Comparison of ENCODE assay signal across 25 cellular contexts in the genomic region with DNA sequence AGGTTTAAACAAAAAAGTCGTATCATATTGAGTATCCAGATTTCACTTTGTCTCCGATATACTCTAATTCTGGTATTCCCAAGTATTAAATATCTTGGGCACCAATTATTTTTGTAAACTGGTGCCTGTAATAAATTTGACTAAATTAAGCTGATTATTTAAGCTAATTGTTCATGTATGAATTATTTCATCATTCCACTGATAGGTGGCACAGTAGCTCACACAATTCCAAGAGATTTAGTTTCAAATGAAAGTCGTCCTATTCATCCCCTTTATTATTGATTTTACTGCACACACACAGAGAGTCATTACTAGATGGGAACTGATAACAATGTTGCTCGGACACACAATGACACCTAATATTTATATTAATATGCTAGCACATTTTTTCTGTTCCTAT.
DNase-seq lines count a peak whose midpoint lies in the region; TF ChIP-seq lines count a peak whose summit lies in the region.
"Had no signal": no experiment of that assay in that cellular context is flagged by ENCODE, and none has a peak within 500 bp of the region (broad histone marks: within the 10 kb centered on the region; RNA-seq: fewer than 3 reads in every experiment).

No MANE protein-coding gene starts in this region.

- H3K4me1 Mint-ChIP-seq in chondrocyte (ENCODE audit: low read depth) = no peaks in the 10 kb centered on the region
- H3K4me1 Mint-ChIP-seq: CD4-positive, alpha-beta memory T cell had no signal

- no peaks in the 10 kb centered on the region for H3K36me3 Mint-ChIP-seq in chondrocyte (ENCODE audit: low read depth)
- H3K36me3 Mint-ChIP-seq: CD4-positive, alpha-beta memory T cell had no signal

- TF ChIP-seq CTCF in chondrocyte (IDR thresholded peaks at IDR 0.05) = peak; percentile 25
- TF ChIP-seq CTCF in sigmoid colon (IDR thresholded peaks at IDR 0.05) = no peak
- TF ChIP-seq CTCF in thyroid gland (IDR thresholded peaks at IDR 0.05) = no peak

- DNase-seq in Ammon's horn (ENCODE audit: low spot score) (peak; percentile 7), NCI-H2081 treated with DMSO at 0.1 percent for 48 hours (lab: John Stamatoyannopoulos, UW) (peak; percentile 9), chondrocyte (ENCODE audit: low spot score) (no peak), globus pallidus (ENCODE audit: low spot score) (peak; percentile 14), sigmoid colon (no peak), thyroid gland (no peak), GM19240 (ENCODE audit: insufficient read length, low spot score) (no peak)
- DNase-seq: AML-193; C1 segment of cervical spinal cord; CD4-positive, alpha-beta memory T cell; COR-L47; HCEC 1CT; KBM-7; MG63; NCI-H2029; NCI-H2171; NCI-H226; NCI-H510A; NCI-H69; PC-9; Right ventricle myocardium superior; SW 1271 had no signal

- TF ChIP-seq EP300 in sigmoid colon (IDR thresholded peaks at IDR 0.05) = no peak

- H3K4me3 ChIP-seq in sigmoid colon (no peak overlapping the region), thyroid gland (replicated peaks in 1 of 3) (no peak overlapping the region)
- H3K4me3 ChIP-seq: A549, GM12878, MG63, PC-9, SJSA1 had no signal

- H3K27ac Mint-ChIP-seq in chondrocyte (ENCODE audit: unreplicated experiment) = no peak overlapping the region
- H3K27ac Mint-ChIP-seq: CD4-positive, alpha-beta memory T cell had no signal

- no peaks in the 10 kb centered on the region for H3K4me1 ChIP-seq in sigmoid colon
- no peaks in the 10 kb centered on the region for H3K4me1 ChIP-seq in thyroid gland
- H3K4me1 ChIP-seq: A549, SJSA1 had no signal

- H3K27me3 Mint-ChIP-seq in chondrocyte (ENCODE audit: low read depth) = no peaks in the 10 kb centered on the region
- H3K27me3 Mint-ChIP-seq: CD4-positive, alpha-beta memory T cell had no signal

- H3K36me3 ChIP-seq in sigmoid colon = no peaks in the 10 kb centered on the region
- no peaks in the 10 kb centered on the region for H3K36me3 ChIP-seq in thyroid gland
- H3K36me3 ChIP-seq: MG63, SJSA1 had no signal

- no peaks in the 10 kb centered on the region for H3K9me3 ChIP-seq in sigmoid colon
- no peaks in the 10 kb centered on the region for H3K9me3 ChIP-seq in thyroid gland
- H3K9me3 ChIP-seq: A549, MG63, SJSA1 had no signal

- no peak overlapping the region for H3K4me3 Mint-ChIP-seq in chondrocyte (ENCODE audit: unreplicated experiment)
- H3K4me3 Mint-ChIP-seq: CD4-positive, alpha-beta memory T cell had no signal

- peaks cover 4% of the 10 kb centered on the region for H3K9me3 Mint-ChIP-seq in chondrocyte (ENCODE audit: low read depth)

- TF ChIP-seq POLR2A in sigmoid colon (IDR thresholded peaks at IDR 0.05) = no peak
- TF ChIP-seq POLR2A in thyroid gland (IDR thresholded peaks at IDR 0.05) = no peak

- intact Hi-C loops in sigmoid colon (cut with DNase I) (no loop called here), thyroid gland (cut with DNase I) (no loop called here)

- no peaks in the 10 kb centered on the region for H3K27me3 ChIP-seq in sigmoid colon
- H3K27me3 ChIP-seq in thyroid gland = no peaks in the 10 kb centered on the region
- H3K27me3 ChIP-seq: MG63, SJSA1 had no signal

- H3K27ac ChIP-seq in sigmoid colon (no peak overlapping the region), thyroid gland (no peak overlapping the region)
- H3K27ac ChIP-seq: A549, PC-9, SJSA1 had no signal

- WGBS in sigmoid colon, 2 donors = 71 to 78% methylated on average over 4 of the region's 4 CpGs
- WGBS in thyroid gland, 2 donors = 74 to 82% methylated on average over 4 of the region's 4 CpGs

Comparison
In these comparisons a context has a peak if more than half of its experiments do, and no peak if none do; other contexts are left out.
1. DNase-seq: peak in Ammon's horn (single experiment), NCI-H2081 treated with DMSO at 0.1 percent for 48 hours (single experiment) and globus pallidus (single experiment); none in chondrocyte (single experiment), sigmoid colon (single experiment), thyroid gland (0 of 2) and GM19240 (single experiment).